ENCODE assay signal across 10 cellular contexts in the genomic region with DNA sequence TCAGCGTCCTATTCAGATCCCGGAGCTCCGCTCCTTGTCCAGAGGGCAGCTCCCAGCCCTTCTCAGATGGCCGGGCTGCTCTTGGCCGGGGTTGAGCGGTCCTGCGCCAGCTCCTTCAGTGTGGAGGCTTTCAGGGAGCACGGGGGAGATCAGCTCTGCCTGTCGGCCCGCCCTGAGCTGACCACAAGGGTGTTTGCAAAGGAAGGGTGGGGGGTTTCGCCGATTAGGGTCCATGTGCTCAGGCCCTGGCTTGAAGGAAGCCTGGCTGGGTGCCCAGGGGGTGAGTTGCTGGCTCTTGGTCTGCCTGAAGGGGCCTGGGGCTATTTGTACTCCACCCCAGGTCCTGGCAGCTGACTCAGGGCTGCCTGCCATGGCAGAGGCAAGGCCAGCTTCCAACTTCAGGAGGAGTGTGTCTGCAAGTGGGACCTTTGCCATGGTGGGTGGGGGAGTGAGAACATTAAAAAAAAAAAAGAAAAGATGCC.
A peak's percentile ranks its signal among the peaks of the same experiment; 100 is the strongest.
DNase-seq lines count a peak whose midpoint lies in the region; ATAC-seq, FAIRE-seq and TF ChIP-seq lines count a peak whose summit lies in the region.
"Had no signal": no experiment of that assay in that cellular context is flagged by ENCODE, and none has a peak within 500 bp of the region (broad histone marks: within the 10 kb centered on the region; RNA-seq: fewer than 3 reads in every experiment).

No MANE protein-coding gene starts in this region.

- peak overlapping the region; percentile 4 for H2AK5ac ChIP-seq in neuronal stem cell (ENCODE audit: low read depth, low read length)

- H2BK12ac ChIP-seq in neuronal stem cell (ENCODE audit: low read length): no peak overlapping the region

- H3K4me2 ChIP-seq in A549: 0 out of 3 replicates have a peak overlapping the region, but pooled peaks have one; percentile 12
- no peak overlapping the region for H3K4me2 ChIP-seq in neuronal stem cell (ENCODE audit: insufficient read depth, low read length, poor library complexity, severe bottlenecking)

- TF ChIP-seq RAD21 in A549 (conservative IDR thresholded peaks at IDR 0.05 in 1 of 2, IDR thresholded peaks at IDR 0.05 in 1 of 2): no peak

- H2AFZ ChIP-seq in neuronal stem cell (ENCODE audit: low read length): no peak overlapping the region

- H3K27me3 ChIP-seq in RWPE2 (ENCODE audit: insufficient read depth, poor library complexity, severe bottlenecking) (no peaks in the 10 kb centered on the region), neuronal stem cell (ENCODE audit: control insufficient read depth in 3 of 3, insufficient read depth in 3 of 3, low read depth in 1 of 3, low read length in 3 of 3) (no peaks in the 10 kb centered on the region), HAP-1 (ENCODE audit: low read depth) (no peaks in the 10 kb centered on the region)

- H3K9me3 ChIP-seq in A549: no peaks in the 10 kb centered on the region
- H3K9me3 ChIP-seq in RWPE2 (ENCODE audit: severe bottlenecking): no peaks in the 10 kb centered on the region
- no peaks in the 10 kb centered on the region for H3K9me3 ChIP-seq in neuronal stem cell (replicated peaks in 1 of 2; ENCODE audit: control insufficient read depth in 2 of 2, insufficient read depth in 1 of 2, low read depth in 1 of 2, low read length in 2 of 2)
- no peaks in the 10 kb centered on the region for H3K9me3 ChIP-seq in HAP-1

- no peak overlapping the region for H2BK120ac ChIP-seq in neuronal stem cell (ENCODE audit: low read depth, low read length)

- H3K27ac ChIP-seq in A549 (peak overlapping the region in 1 of 2 experiments; percentile 81; a peak in 3 of 6 replicates), RWPE2 (ENCODE audit: poor library complexity, severe bottlenecking) (peak overlapping the region; percentile 91), neuronal stem cell (replicated peaks; ENCODE audit: low read length) (no peak overlapping the region)

- no peak for TF ChIP-seq CTCF in A549 (IDR thresholded peaks at IDR 0.05)
- TF ChIP-seq CTCF in RWPE2 (IDR thresholded peaks at IDR 0.05; ENCODE audit: poor library complexity, severe bottlenecking): no peak

- CTCF ChIA-PET in A549 (lab: Yijun Ruan, JAX): no interaction called here

- H4K8ac ChIP-seq in neuronal stem cell (ENCODE audit: low read depth, low read length): no peak overlapping the region

- H3K23ac ChIP-seq in neuronal stem cell (ENCODE audit: low read depth, low read length, poor library complexity): no peak overlapping the region

- H3K4me3 ChIP-seq in A549 (no peak overlapping the region), RWPE2 (ENCODE audit: severe bottlenecking) (no peak overlapping the region), neuronal stem cell (ENCODE audit: low read length in 2 of 2) (no peak overlapping the region), HAP-1 (no peak overlapping the region)

- no peak for TF ChIP-seq EP300 in A549 (IDR thresholded peaks at IDR 0.05)

- DNase-seq in A549 (ENCODE audit: low read depth in 1 of 2, low spot score in 1 of 2): no peak
- peak; percentile 88 for DNase-seq in RWPE2 (ENCODE audit: low spot score)
- DNase-seq in fibroblast of the conjunctiva (ENCODE audit: low read depth): peak; percentile 93
- DNase-seq in neuronal stem cell (ENCODE audit: low spot score): no peak
- no peak for DNase-seq in activated gamma-delta T cell (lab: John Stamatoyannopoulos, UW)
- DNase-seq in HAP-1 (ENCODE audit: low spot score in 2 of 2): no peak
- no peak for DNase-seq in iPS-NIHi11 (ENCODE audit: low spot score)
- DNase-seq in islet precursor cell: no peak
- DNase-seq: MM.1S had no signal

- peak overlapping the region; percentile 18 for H2BK15ac ChIP-seq in neuronal stem cell (ENCODE audit: low read length)

- POLR2A ChIA-PET in A549 (lab: Yijun Ruan, JAX): no interaction called here

- H3K79me1 ChIP-seq in neuronal stem cell (ENCODE audit: low read depth, low read length): no peaks in the 10 kb centered on the region

- FAIRE-seq in A549 (lab: Jason Lieb, UNC): no peak

- TF ChIP-seq POLR2A in A549 (IDR thresholded peaks at IDR 0.05; ENCODE audit: low read length): no peak

- H3K4ac ChIP-seq in neuronal stem cell (ENCODE audit: low read length): no peak overlapping the region

- no peak overlapping the region for H3K9ac ChIP-seq in neuronal stem cell (ENCODE audit: low read depth, low read length, poor library complexity)

- no peak overlapping the region for H2BK5ac ChIP-seq in neuronal stem cell (ENCODE audit: low read length)

- ATAC-seq in A549 (peak; percentile 49; a peak in 3 of 6 replicates), RWPE2 (ENCODE audit: low read depth) (peak; percentile 60)
- ATAC-seq: activated CD4-positive, CD25-positive, alpha-beta regulatory T cell treated with anti-CD3 and anti-CD28 coated beads, Interleukin-2, amount 50 U/mL, for 24 hours had no signal

- H3K18ac ChIP-seq in neuronal stem cell (ENCODE audit: low read length): no peak overlapping the region

- WGBS in A549 (ENCODE audit: missing lambda C conversion rate): 74% methylated on average over 11 of the region's 12 CpGs
- WGBS in neuronal stem cell (ENCODE audit: extremely low coverage in 2 of 2, insufficient read length in 2 of 2, insufficient replicate concordance in 1 of 2), 2 donors: no CpG with 5 or more reads among the region's 12 CpGs

- H3K14ac ChIP-seq in neuronal stem cell (ENCODE audit: low read length): no peak overlapping the region

- H3K4me1 ChIP-seq in A549: peaks cover 24% of the 10 kb centered on the region
- peaks cover 39% of the 10 kb centered on the region for H3K4me1 ChIP-seq in RWPE2 (ENCODE audit: insufficient read depth, poor library complexity, severe bottlenecking)
- peaks cover 0 to 4% of the 10 kb centered on the region in 2 donors for H3K4me1 ChIP-seq in neuronal stem cell (ENCODE audit: control insufficient read depth in 2 of 2, insufficient read depth in 1 of 2, low read depth in 1 of 2, low read length in 2 of 2)
- H3K4me1 ChIP-seq in HAP-1: no peaks in the 10 kb centered on the region

- no peak overlapping the region for H4K91ac ChIP-seq in neuronal stem cell (ENCODE audit: low read depth, low read length, poor library complexity)

- in situ Hi-C loops in HAP-1 (cut with MboI; ENCODE audit: low sequenced_read_pairs): no loop called here

- no peaks in the 10 kb centered on the region for H3K36me3 ChIP-seq in RWPE2 (ENCODE audit: low read depth)
- no peaks in the 10 kb centered on the region for H3K36me3 ChIP-seq in neuronal stem cell (replicated peaks in 1 of 2; ENCODE audit: control insufficient read depth in 2 of 2, insufficient read depth in 2 of 2, low read length in 2 of 2)
- no peaks in the 10 kb centered on the region for H3K36me3 ChIP-seq in HAP-1 (replicated peaks)

TF ChIP-seq in A549, 52 proteins besides CTCF, POLR2A, EP300 and RAD21:
- TF ChIP-seq HOXB5 (CRISPR knock-in tag; IDR thresholded peaks at IDR 0.05) (no peak), NR3C1 (IDR thresholded peaks at IDR 0.05) (no peak), HEYL (CRISPR knock-in tag; IDR thresholded peaks at IDR 0.05) (no peak), MYC (IDR thresholded peaks at IDR 0.05; ENCODE audit: borderline replicate concordance, low read length) (no peak), JUNB (IDR thresholded peaks at IDR 0.05) (no peak), NFE2L2 (conservative IDR thresholded peaks at IDR 0.05; ENCODE audit: low read length) (no peak), MAZ (IDR thresholded peaks at IDR 0.05; ENCODE audit: borderline replicate concordance, low read depth, low read length) (no peak), POLR2AphosphoS2 (conservative IDR thresholded peaks at IDR 0.05; ENCODE audit: low read length) (no peak)
- TF ChIP-seq, protein P1, sequence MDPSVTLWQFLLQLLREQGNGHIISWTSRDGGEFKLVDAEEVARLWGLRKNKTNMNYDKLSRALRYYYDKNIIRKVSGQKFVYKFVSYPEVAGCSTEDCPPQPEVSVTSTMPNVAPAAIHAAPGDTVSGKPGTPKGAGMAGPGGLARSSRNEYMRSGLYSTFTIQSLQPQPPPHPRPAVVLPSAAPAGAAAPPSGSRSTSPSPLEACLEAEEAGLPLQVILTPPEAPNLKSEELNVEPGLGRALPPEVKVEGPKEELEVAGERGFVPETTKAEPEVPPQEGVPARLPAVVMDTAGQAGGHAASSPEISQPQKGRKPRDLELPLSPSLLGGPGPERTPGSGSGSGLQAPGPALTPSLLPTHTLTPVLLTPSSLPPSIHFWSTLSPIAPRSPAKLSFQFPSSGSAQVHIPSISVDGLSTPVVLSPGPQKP (IDR thresholded peaks at IDR 0.05; ENCODE audit: low read depth, low read length): no peak
- TF ChIP-seq, protein P2, sequence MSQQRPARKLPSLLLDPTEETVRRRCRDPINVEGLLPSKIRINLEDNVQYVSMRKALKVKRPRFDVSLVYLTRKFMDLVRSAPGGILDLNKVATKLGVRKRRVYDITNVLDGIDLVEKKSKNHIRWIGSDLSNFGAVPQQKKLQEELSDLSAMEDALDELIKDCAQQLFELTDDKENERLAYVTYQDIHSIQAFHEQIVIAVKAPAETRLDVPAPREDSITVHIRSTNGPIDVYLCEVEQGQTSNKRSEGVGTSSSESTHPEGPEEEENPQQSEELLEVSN (IDR thresholded peaks at IDR 0.05; ENCODE audit: borderline replicate concordance, low read depth): no peak

Comparison
In these comparisons a context has a peak if more than half of its experiments do, and no peak if none do; other contexts are left out.
1. DNase-seq: peak in RWPE2 (single experiment) and fibroblast of the conjunctiva (single experiment); none in A549 (0 of 2), neuronal stem cell (single experiment), activated gamma-delta T cell (single experiment), HAP-1 (0 of 2), iPS-NIHi11 (single experiment) and islet precursor cell (single experiment).